Comparison of ENCODE assay signal across 9 cellular contexts in genomic region chr1:54408701-54409066, GRCh38. TPM values are rescaled to one million over a fixed set of nuclear protein-coding genes. Genes with fewer than 3 reads are reported as not detected.
DNase-seq lines count a peak whose midpoint lies in the region; ATAC-seq and TF ChIP-seq lines count a peak whose summit lies in the region.
"Had no signal": no experiment of that assay in that cellular context is flagged by ENCODE, and none has a peak within 500 bp of the region (broad histone marks: within the 10 kb centered on the region; RNA-seq: fewer than 3 reads in every experiment).

No MANE protein-coding gene starts in this region.

- ATAC-seq in GM23338 (no peak), T-helper 17 cell (no peak), foreskin keratinocyte (no peak), GM21737 (IDR thresholded peaks at IDR 0.05; ENCODE audit: unreplicated experiment) (no peak)

- intact Hi-C loops in spleen (cut with DNase I; ENCODE audit: low total_unique reads): loop anchor here (2.0 to 5.0 kb wide), 2 partner anchors 78 to 336 kb away; no protein-coding TSS in a partner anchor

- peaks cover 9% of the 10 kb centered on the region; the same call in 1 of the 2 replicates for H4K20me1 ChIP-seq in GM23338 (replicated peaks; ENCODE audit: insufficient read depth)

- no peaks in the 10 kb centered on the region for H3K9me3 Mint-ChIP-seq in GM23338

- H3K27ac ChIP-seq in GM23338 (ENCODE audit: low read depth) (no peak overlapping the region), foreskin keratinocyte (peak overlapping the region; percentile 65), spleen (peak overlapping the region in 7 of 8 donors; percentile 83 to 94 (median 91))

- H3K9me3 ChIP-seq in T-helper 17 cell (ENCODE audit: control insufficient read depth, low read length, poor library complexity, severe bottlenecking): no peaks in the 10 kb centered on the region
- H3K9me3 ChIP-seq in spleen: no peaks in the 10 kb centered on the region
- H3K9me3 ChIP-seq: HAP-1 had no signal

- peaks cover 53% of the 10 kb centered on the region for H3K4me1 Mint-ChIP-seq in GM23338
- peaks cover 39% of the 10 kb centered on the region for H3K4me1 Mint-ChIP-seq in T-helper 17 cell

- peak overlapping the region; percentile 68 for H3K4me2 ChIP-seq in GM23338

- H3K27me3 ChIP-seq in GM23338 (ENCODE audit: insufficient read depth) (no peaks in the 10 kb centered on the region), foreskin keratinocyte (peaks cover 2% of the 10 kb centered on the region), spleen (replicated peaks in 1 of 7) (peaks cover 0 to 15% (median 0%) of the 10 kb centered on the region in 7 donors)

- H3K9me2 ChIP-seq in GM23338 (ENCODE audit: insufficient read depth): no peaks in the 10 kb centered on the region

- H3K4me3 ChIP-seq in GM23338 (no peak overlapping the region), spleen (no peak overlapping the region)
- H3K4me3 ChIP-seq: HAP-1 had no signal

- TF ChIP-seq CTCF in GM23338 (conservative IDR thresholded peaks at IDR 0.05; ENCODE audit: low read depth in 2 of 2) (no peak), foreskin keratinocyte (conservative IDR thresholded peaks at IDR 0.05) (no peak), spleen (IDR thresholded peaks at IDR 0.05 in 8 of 11, conservative IDR thresholded peaks at IDR 0.05 in 3 of 11) (no peak)

- DNase-seq in GM23338 (ENCODE audit: low spot score): no peak
- DNase-seq in T-helper 17 cell: no peak
- DNase-seq in foreskin keratinocyte: no peak
- DNase-seq in spleen: no peak
- no peak for DNase-seq in islet precursor cell
- DNase-seq in NCI-H524 treated with DMSO at 0.1 percent for 48 hours (lab: John Stamatoyannopoulos, UW): no peak
- no peak for DNase-seq in AML-193 (lab: John Stamatoyannopoulos, UW)

- H3K4me1 ChIP-seq in GM23338 (ENCODE audit: insufficient read depth): peaks cover 44% of the 10 kb centered on the region
- H3K4me1 ChIP-seq in foreskin keratinocyte: peaks cover 19% of the 10 kb centered on the region
- H3K4me1 ChIP-seq in spleen: peaks cover 21 to 64% (median 48%) of the 10 kb centered on the region in 6 donors

- no peaks in the 10 kb centered on the region; the same call in none of the 2 replicates for H3F3A ChIP-seq in GM23338 (replicated peaks; ENCODE audit: low read depth)

- H3K36me3 ChIP-seq in GM23338 (ENCODE audit: insufficient read depth) (no peaks in the 10 kb centered on the region), spleen (no peaks in the 10 kb centered on the region)

- peaks cover 18% of the 10 kb centered on the region for H3K27me3 Mint-ChIP-seq in GM23338 (ENCODE audit: insufficient read depth, low read depth, poor library complexity)
- no peaks in the 10 kb centered on the region for H3K27me3 Mint-ChIP-seq in T-helper 17 cell

- H3K36me3 Mint-ChIP-seq in GM23338 (ENCODE audit: low read depth) (peaks cover 12% of the 10 kb centered on the region), T-helper 17 cell (ENCODE audit: low read depth) (peaks cover 2% of the 10 kb centered on the region)

- 65 to 83% (median 76%) methylated on average over 2 of the region's 2 CpGs for WGBS in spleen, 5 donors

- TF ChIP-seq POLR2A in spleen (IDR thresholded peaks at IDR 0.05): no peak

- H3K4me3 Mint-ChIP-seq in GM23338 (no peak overlapping the region; the same call in 2 of the 3 replicates), T-helper 17 cell (peak overlapping the region; percentile 79)

- H2AFZ ChIP-seq in GM23338: 0 out of 2 replicates have a peak overlapping the region, but pooled peaks have one; percentile 0

- peaks cover 19% of the 10 kb centered on the region for H3K79me2 ChIP-seq in GM23338 (replicated peaks; ENCODE audit: insufficient read depth)

- H3K27ac Mint-ChIP-seq in GM23338: peak overlapping the region; percentile 98
- H3K27ac Mint-ChIP-seq in T-helper 17 cell: peak overlapping the region; percentile 92

TF ChIP-seq in GM23338, 12 proteins besides CTCF, POLR2A, EP300 and RAD21 (continues in another document):
- TF ChIP-seq EZH2phosphoT487 (IDR thresholded peaks at IDR 0.05; ENCODE audit: unreplicated experiment) (no peak), POLR2AphosphoS5 (IDR thresholded peaks at IDR 0.05; ENCODE audit: low read depth) (no peak), NANOG (IDR thresholded peaks at IDR 0.05; ENCODE audit: borderline replicate concordance) (no peak), CREB1 (CRISPR knock-in tag; IDR thresholded peaks at IDR 0.05; ENCODE audit: low read depth) (no peak), ZNF114 (CRISPR knock-in tag; IDR thresholded peaks at IDR 0.05) (no peak), STAT1 (IDR thresholded peaks at IDR 0.05; ENCODE audit: unreplicated experiment) (no peak), EZH2 (IDR thresholded peaks at IDR 0.05; ENCODE audit: low read depth, unreplicated experiment) (no peak), ZNF331 (CRISPR knock-in tag; IDR thresholded peaks at IDR 0.05; ENCODE audit: low read depth) (no peak), ZNF462 (CRISPR knock-in tag; IDR thresholded peaks at IDR 0.05) (no peak), ETS1 (IDR thresholded peaks at IDR 0.05) (no peak), JUNB (IDR thresholded peaks at IDR 0.05; ENCODE audit: unreplicated experiment) (no peak)

RNA-seq across cellular contexts. Expression of gene SSBP3, which starts 2.5 kb away (rescaled TPM):
- 47.4 and 59.5 TPM in 2 replicates for total RNA-seq in GM23338 (2014; rRNA removed; shearing (Covaris generic))
- 68.6 and 82.3 TPM in 2 replicates for polyA plus RNA-seq in GM23338 (2016; fragmentation: Nextera tagmentation; extraction: Ambion mirVana)
- total RNA-seq in T-helper 17 cell: 10 to 100 TPM; 64.9 to 67.4 TPM
- 12.7 and 14.9 TPM in 2 replicates for total RNA-seq in foreskin keratinocyte
- polyA plus RNA-seq in foreskin keratinocyte: 13.3 and 17.0 TPM in 2 replicates
- 10 to 100 TPM; 24.4 to 73.5 (median 55.4) TPM for total RNA-seq in spleen
- 10 to 100 TPM; 14.4 to 22.1 (median 14.9) TPM for polyA plus RNA-seq in spleen
